Comparison of ENCODE assay signal across 16 cellular contexts in genomic region chr11:118052581-118053206, GRCh38. TPM values are rescaled to one million over a fixed set of nuclear protein-coding genes. Genes with fewer than 3 reads are reported as not detected.
DNase-seq lines count a peak whose midpoint lies in the region; ATAC-seq and TF ChIP-seq lines count a peak whose summit lies in the region.
"Had no signal": no experiment of that assay in that cellular context is flagged by ENCODE, and none has a peak within 500 bp of the region (broad histone marks: within the 10 kb centered on the region; RNA-seq: fewer than 3 reads in every experiment).

No MANE protein-coding gene starts in this region.

- DNase-seq in CD14-positive monocyte (ENCODE audit: low spot score) (no peak), glomerular visceral epithelial cell (ENCODE audit: extremely low spot score) (no peak), NCI-H1436 (lab: John Stamatoyannopoulos, UW) (no peak), SW480 (ENCODE audit: low spot score) (no peak)
- DNase-seq in CD8-positive, alpha-beta memory T cell, result peak in 1 of 5 donors; percentile 14
- DNase-seq in activated T-helper 1 cell treated with anti-CD3 and anti-CD28 coated beads, Interleukin-12 subunit alpha, Interleukin-12 subunit beta, Interleukin-2, Interleukin-4 antibody, amounts not matched to agents 30 ng/mL and 10 ng/mL and 1 ng/mL, durations not matched to agents 14 hours and 24 hours and 36 hours (ENCODE audit: low spot score), result no peak
- DNase-seq in naive thymus-derived CD4-positive, alpha-beta T cell, result peak in 1 of 9 donors; percentile 15

- no peaks in the 10 kb centered on the region for H3K36me3 ChIP-seq in CD8-positive, alpha-beta memory T cell (ENCODE audit: insufficient read depth, low read length)
- no peaks in the 10 kb centered on the region for H3K36me3 ChIP-seq in naive thymus-derived CD4-positive, alpha-beta T cell (ENCODE audit: control insufficient read depth in 2 of 3, insufficient read depth in 3 of 3, low read length in 3 of 3)
- H3K36me3 ChIP-seq: BE2C, SJSA1 had no signal

- no peaks in the 10 kb centered on the region for H3K27me3 ChIP-seq in CD8-positive, alpha-beta memory T cell (ENCODE audit: insufficient read depth, low read length, poor library complexity, severe bottlenecking)
- no peaks in the 10 kb centered on the region for H3K27me3 ChIP-seq in naive thymus-derived CD4-positive, alpha-beta T cell (ENCODE audit: control insufficient read depth in 2 of 2, insufficient read depth in 2 of 2, low read length in 2 of 2)
- H3K27me3 ChIP-seq: SJSA1 had no signal

- POLR2A ChIA-PET in CD8-positive, alpha-beta memory T cell (lab: Charles Lee), result interaction anchor here (0.6 to 5.5 kb wide), 11 partner anchors 51 to 1033 kb away, joined by 3 to 158 read pairs (median 5); partner anchors contain the start of gene IL10RA
- POLR2A ChIA-PET in naive thymus-derived CD4-positive, alpha-beta T cell (lab: Charles Lee), result interaction anchor here (0.9 to 6.1 kb wide), 18 partner anchors 11 to 245 kb away, joined by 3 to 146 read pairs (median 6); partner anchors contain the start of gene IL10RA

- H3K9me3 ChIP-seq in CD8-positive, alpha-beta memory T cell (ENCODE audit: low read length), result no peaks in the 10 kb centered on the region
- no peaks in the 10 kb centered on the region for H3K9me3 ChIP-seq in naive thymus-derived CD4-positive, alpha-beta T cell (ENCODE audit: control insufficient read depth in 2 of 3, low read length in 3 of 3)
- H3K9me3 ChIP-seq: BE2C, mucosa of descending colon, SJSA1 had no signal

- CTCF ChIA-PET in CD8-positive, alpha-beta memory T cell (lab: Charles Lee), result interaction anchor here (0.6 to 8.4 kb wide), 45 partner anchors 8 to 248 kb away, joined by 3 to 232 read pairs (median 6); partner anchors contain the start of genes FXYD2 and IL10RA
- CTCF ChIA-PET in naive thymus-derived CD4-positive, alpha-beta T cell (lab: Charles Lee), result interaction anchor here (0.5 to 9.0 kb wide), 45 partner anchors 8 to 893 kb away, joined by 3 to 153 read pairs (median 5); partner anchors contain the start of genes FXYD2 and IL10RA

- no peak for TF ChIP-seq CTCF in CD14-positive monocyte (IDR thresholded peaks at IDR 0.05)

- peaks cover 6 to 14% (median 8%) of the 10 kb centered on the region in 3 donors for H3K27me3 Mint-ChIP-seq in CD14-positive monocyte (ENCODE audit: low read depth in 3 of 3)
- H3K27me3 Mint-ChIP-seq in CD8-positive, alpha-beta memory T cell, result peaks cover 3 to 6% of the 10 kb centered on the region in 2 donors
- peaks cover 7% of the 10 kb centered on the region for H3K27me3 Mint-ChIP-seq in activated T-helper 1 cell treated with anti-CD3 and anti-CD28 coated beads, Interleukin-12 subunit alpha, Interleukin-12 subunit beta, Interleukin-2, Interleukin-4 antibody, amounts not matched to agents 30 ng/mL and 10 ng/mL and 1 ng/mL, durations not matched to agents 14 hours and 24 hours and 36 hours (ENCODE audit: insufficient read depth)
- H3K27me3 Mint-ChIP-seq in naive thymus-derived CD4-positive, alpha-beta T cell, result peaks cover 0 to 8% (median 0%) of the 10 kb centered on the region in 5 donors

- peaks cover 35% of the 10 kb centered on the region for H3K4me1 Mint-ChIP-seq in CD14-positive monocyte
- peaks cover 53 to 59% (median 58%) of the 10 kb centered on the region in 3 donors for H3K4me1 Mint-ChIP-seq in CD8-positive, alpha-beta memory T cell
- peaks cover 55% of the 10 kb centered on the region for H3K4me1 Mint-ChIP-seq in activated T-helper 1 cell treated with anti-CD3 and anti-CD28 coated beads, Interleukin-12 subunit alpha, Interleukin-12 subunit beta, Interleukin-2, Interleukin-4 antibody, amounts not matched to agents 30 ng/mL and 10 ng/mL and 1 ng/mL, durations not matched to agents 14 hours and 24 hours and 36 hours (ENCODE audit: low read depth)
- peaks cover 47 to 56% (median 49%) of the 10 kb centered on the region in 7 donors for H3K4me1 Mint-ChIP-seq in naive thymus-derived CD4-positive, alpha-beta T cell

- intact Hi-C loops in CD14-positive monocyte (cut with micrococcal nuclease), result loop anchor here (2.0 to 10.0 kb wide), 6 partner anchors 40 to 234 kb away; no protein-coding TSS in a partner anchor
- intact Hi-C loops in activated T-helper 1 cell treated with anti-CD3 and anti-CD28 coated beads, Interleukin-12 subunit alpha, Interleukin-12 subunit beta, Interleukin-2, Interleukin-4 antibody, amounts not matched to agents 30 ng/mL and 10 ng/mL and 1 ng/mL, durations not matched to agents 14 hours and 24 hours and 36 hours (cut with micrococcal nuclease), result loop anchor here (1.0 to 10.0 kb wide), 7 partner anchors 65 to 628 kb away; no protein-coding TSS in a partner anchor
- intact Hi-C loops in naive thymus-derived CD4-positive, alpha-beta T cell (cut with micrococcal nuclease), result loop anchor here (1.0 to 5.0 kb wide), 7 partner anchors 102 to 625 kb away; no protein-coding TSS in a partner anchor

- H3K9me3 Mint-ChIP-seq in CD14-positive monocyte, result peaks cover 0 to 2% (median 0%) of the 10 kb centered on the region in 7 donors
- no peaks in the 10 kb centered on the region for H3K9me3 Mint-ChIP-seq in CD8-positive, alpha-beta memory T cell
- H3K9me3 Mint-ChIP-seq in activated T-helper 1 cell treated with anti-CD3 and anti-CD28 coated beads, Interleukin-12 subunit alpha, Interleukin-12 subunit beta, Interleukin-2, Interleukin-4 antibody, amounts not matched to agents 30 ng/mL and 10 ng/mL and 1 ng/mL, durations not matched to agents 14 hours and 24 hours and 36 hours, result no peaks in the 10 kb centered on the region
- H3K9me3 Mint-ChIP-seq in naive thymus-derived CD4-positive, alpha-beta T cell, result peaks cover 0 to 1% (median 0%) of the 10 kb centered on the region in 11 donors
- H3K9me3 Mint-ChIP-seq: H9 had no signal

- peaks cover 54% of the 10 kb centered on the region for H3K4me1 ChIP-seq in CD8-positive, alpha-beta memory T cell (ENCODE audit: insufficient read depth, low read length)
- peaks cover 51 to 56% of the 10 kb centered on the region in 2 donors for H3K4me1 ChIP-seq in naive thymus-derived CD4-positive, alpha-beta T cell (ENCODE audit: control insufficient read depth in 2 of 2, insufficient read depth in 2 of 2, low read length in 2 of 2)
- H3K4me1 ChIP-seq: BE2C, parathyroid adenoma, SJSA1 had no signal

- H3K27ac Mint-ChIP-seq in CD14-positive monocyte, result peak overlapping the region in 4 of 7 donors; percentile 32 to 65 (median 64)
- peak overlapping the region; percentile 88 to 99 (median 97) for H3K27ac Mint-ChIP-seq in CD8-positive, alpha-beta memory T cell
- H3K27ac Mint-ChIP-seq in activated T-helper 1 cell treated with anti-CD3 and anti-CD28 coated beads, Interleukin-12 subunit alpha, Interleukin-12 subunit beta, Interleukin-2, Interleukin-4 antibody, amounts not matched to agents 30 ng/mL and 10 ng/mL and 1 ng/mL, durations not matched to agents 14 hours and 24 hours and 36 hours, result peak overlapping the region; percentile 83
- H3K27ac Mint-ChIP-seq in naive thymus-derived CD4-positive, alpha-beta T cell, result peak overlapping the region; percentile 94 to 100 (median 96)
- H3K27ac Mint-ChIP-seq: H9 had no signal

- peak overlapping the region; percentile 10 for H3K27ac ChIP-seq in CD8-positive, alpha-beta memory T cell (ENCODE audit: low read depth, low read length)
- H3K27ac ChIP-seq in naive thymus-derived CD4-positive, alpha-beta T cell (ENCODE audit: low read depth, low read length), result peak overlapping the region; percentile 59
- H3K27ac ChIP-seq: parathyroid adenoma, SJSA1 had no signal

- no peak for ATAC-seq in naive thymus-derived CD4-positive, alpha-beta T cell
- ATAC-seq in GM18520 (IDR thresholded peaks at IDR 0.05; ENCODE audit: unreplicated experiment), result no peak

- no peak overlapping the region for H3K4me3 Mint-ChIP-seq in CD14-positive monocyte
- peak overlapping the region in 5 of 7 donors; percentile 22 to 74 (median 59) for H3K4me3 Mint-ChIP-seq in CD8-positive, alpha-beta memory T cell
- H3K4me3 Mint-ChIP-seq in activated T-helper 1 cell treated with anti-CD3 and anti-CD28 coated beads, Interleukin-12 subunit alpha, Interleukin-12 subunit beta, Interleukin-2, Interleukin-4 antibody, amounts not matched to agents 30 ng/mL and 10 ng/mL and 1 ng/mL, durations not matched to agents 14 hours and 24 hours and 36 hours, result no peak overlapping the region
- H3K4me3 Mint-ChIP-seq in naive thymus-derived CD4-positive, alpha-beta T cell, result peak overlapping the region in 9 of 10 donors; percentile 2 to 81 (median 60)
- H3K4me3 Mint-ChIP-seq: H9 had no signal

- peaks cover 0 to 2% of the 10 kb centered on the region in 2 donors for H3K36me3 Mint-ChIP-seq in CD14-positive monocyte
- no peaks in the 10 kb centered on the region for H3K36me3 Mint-ChIP-seq in CD8-positive, alpha-beta memory T cell
- no peaks in the 10 kb centered on the region for H3K36me3 Mint-ChIP-seq in activated T-helper 1 cell treated with anti-CD3 and anti-CD28 coated beads, Interleukin-12 subunit alpha, Interleukin-12 subunit beta, Interleukin-2, Interleukin-4 antibody, amounts not matched to agents 30 ng/mL and 10 ng/mL and 1 ng/mL, durations not matched to agents 14 hours and 24 hours and 36 hours (ENCODE audit: low read depth)
- peaks cover 0 to 4% (median 0%) of the 10 kb centered on the region in 5 donors for H3K36me3 Mint-ChIP-seq in naive thymus-derived CD4-positive, alpha-beta T cell

- peak overlapping the region; percentile 12 for H3K4me3 ChIP-seq in CD8-positive, alpha-beta memory T cell (ENCODE audit: low read length)
- H3K4me3 ChIP-seq in naive thymus-derived CD4-positive, alpha-beta T cell (ENCODE audit: low read length), result no peak overlapping the region
- H3K4me3 ChIP-seq: mucosa of descending colon, SJSA1, smooth muscle cell had no signal

RNA-seq across cellular contexts. Expression of gene TMPRSS4, which starts 24.2 kb away (rescaled TPM):
- polyA plus RNA-seq in CD14-positive monocyte, result not detected
- not detected for total RNA-seq in CD8-positive, alpha-beta memory T cell
- polyA plus RNA-seq in CD8-positive, alpha-beta memory T cell, result not detected
- not detected in 2 replicates for total RNA-seq in activated T-helper 1 cell treated with anti-CD3 and anti-CD28 coated beads, Interleukin-12 subunit alpha, Interleukin-12 subunit beta, Interleukin-2, Interleukin-4 antibody, amounts not matched to agents 30 ng/mL and 10 ng/mL and 1 ng/mL, durations not matched to agents 14 hours and 24 hours and 36 hours
- total RNA-seq in naive thymus-derived CD4-positive, alpha-beta T cell, result not detected
- polyA plus RNA-seq in naive thymus-derived CD4-positive, alpha-beta T cell, result not detected
- total RNA-seq: glomerular endothelial cell, H9, SJSA1 had no signal
- polyA plus RNA-seq: smooth muscle cell had no signal

RNA-seq across cellular contexts. Expression of gene SMIM35, which starts 34.1 kb away (rescaled TPM):
- under 1 TPM; 0.05 to 0.11 TPM for polyA plus RNA-seq in CD14-positive monocyte
- total RNA-seq in CD8-positive, alpha-beta memory T cell, result under 1 TPM; 0.40 to 0.63 TPM
- 2.4 TPM for polyA plus RNA-seq in CD8-positive, alpha-beta memory T cell
- total RNA-seq in activated T-helper 1 cell treated with anti-CD3 and anti-CD28 coated beads, Interleukin-12 subunit alpha, Interleukin-12 subunit beta, Interleukin-2, Interleukin-4 antibody, amounts not matched to agents 30 ng/mL and 10 ng/mL and 1 ng/mL, durations not matched to agents 14 hours and 24 hours and 36 hours, result 0.10 and 0.16 TPM in 2 replicates
- under 1 TPM in 3 of 5 experiments, not detected in 2; 0.11 to 0.60 (median 0.37) TPM for total RNA-seq in naive thymus-derived CD4-positive, alpha-beta T cell
- polyA plus RNA-seq in naive thymus-derived CD4-positive, alpha-beta T cell, result under 1 TPM in 1 of 2 donors, not detected in 1; 0.18 TPM
- total RNA-seq: epithelial cell of proximal tubule, H9, mucosa of descending colon, SJSA1, smooth muscle cell had no signal
- polyA plus RNA-seq: smooth muscle cell had no signal

Comparison
In these comparisons a context has a peak if more than half of its experiments do, and no peak if none do; other contexts are left out.
1. H3K4me3 Mint-ChIP-seq: peak in CD8-positive, alpha-beta memory T cell (5 of 7) and naive thymus-derived CD4-positive, alpha-beta T cell (9 of 10); none in CD14-positive monocyte (0 of 2) and activated T-helper 1 cell treated with anti-CD3 and anti-CD28 coated beads, Interleukin-12 subunit alpha, Interleukin-12 subunit beta, Interleukin-2, Interleukin-4 antibody, amounts not matched to agents 30 ng/mL and 10 ng/mL and 1 ng/mL, durations not matched to agents 14 hours and 24 hours and 36 hours (single experiment).
2. Peak in every context shown above with its lines, with median percentiles within 50 percentile points of each other: H3K27ac Mint-ChIP-seq.